Comparison of ENCODE assay signal across 10 cellular contexts in the genomic region with DNA sequence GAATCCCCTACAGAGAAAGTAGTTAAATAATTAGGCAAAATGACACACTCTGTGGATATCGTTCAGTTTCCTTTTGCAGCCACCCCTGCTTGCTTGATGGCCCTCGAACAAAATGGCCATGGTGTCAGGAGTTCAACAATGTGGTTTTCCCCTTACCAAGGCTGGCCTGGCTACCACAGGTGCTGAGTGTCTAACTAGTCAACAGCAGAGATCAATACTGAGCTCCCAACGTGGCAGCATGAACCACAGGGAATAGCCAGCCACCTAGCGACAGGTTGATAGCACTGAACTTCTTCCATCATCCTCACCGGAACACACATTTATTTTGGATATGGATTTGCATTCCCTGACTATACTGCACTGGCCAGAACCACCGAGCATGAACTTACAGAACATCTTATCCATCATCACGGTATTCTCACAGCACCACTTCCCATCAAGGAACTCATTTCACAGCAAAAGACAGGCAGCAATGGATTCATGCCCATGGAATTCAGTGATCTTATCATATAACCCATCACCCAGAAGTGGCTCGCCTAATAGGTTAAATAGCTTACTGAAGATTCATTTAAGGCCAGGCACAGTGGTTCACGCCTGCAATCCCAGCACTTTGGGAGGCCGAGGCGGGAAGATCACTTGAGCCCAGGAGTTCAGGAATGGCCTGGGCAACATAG. TPM values are rescaled to one million over a fixed set of nuclear protein-coding genes. Genes with fewer than 3 reads are reported as not detected.
DNase-seq lines count a peak whose midpoint lies in the region; ATAC-seq and TF ChIP-seq lines count a peak whose summit lies in the region.
"Had no signal": no experiment of that assay in that cellular context is flagged by ENCODE, and none has a peak within 500 bp of the region (broad histone marks: within the 10 kb centered on the region; RNA-seq: fewer than 3 reads in every experiment).

No MANE protein-coding gene starts in this region.

- H3K4me3 Mint-ChIP-seq in progenitor cell of endocrine pancreas (ENCODE audit: low read depth), result no peak overlapping the region

- ATAC-seq in GM21825 (IDR thresholded peaks at IDR 0.05; ENCODE audit: unreplicated experiment), result no peak

- TF ChIP-seq CTCF in epithelial cell of esophagus (IDR thresholded peaks at IDR 0.05; ENCODE audit: insufficient read depth, low read depth, low read length, missing control alignments) (peak; percentile 51), progenitor cell of endocrine pancreas (IDR thresholded peaks at IDR 0.05; ENCODE audit: unreplicated experiment) (peak; percentile 55)

- H3K4me1 Mint-ChIP-seq in progenitor cell of endocrine pancreas (ENCODE audit: low read depth), result no peaks in the 10 kb centered on the region

- no peak overlapping the region for H3K4me3 ChIP-seq in epithelial cell of esophagus (ENCODE audit: low read length)

- peaks cover 29% of the 10 kb centered on the region for H3K27me3 Mint-ChIP-seq in progenitor cell of endocrine pancreas

- H3K27ac Mint-ChIP-seq in progenitor cell of endocrine pancreas, result no peak overlapping the region

- no peaks in the 10 kb centered on the region for H3K9me3 Mint-ChIP-seq in progenitor cell of endocrine pancreas (ENCODE audit: low read depth)

- DNase-seq in NCI-H748 (lab: John Stamatoyannopoulos, UW; ENCODE audit: unreplicated experiment) (peak; percentile 34), NCI-H748 treated with DMSO at 0.1 percent for 48 hours (lab: John Stamatoyannopoulos, UW) (no peak), M059J (ENCODE audit: low read depth) (peak; percentile 73), epithelial cell of esophagus (ENCODE audit: low read depth) (peak; percentile 74), progenitor cell of endocrine pancreas (ENCODE audit: low spot score, unreplicated experiment) (no peak), cerebellum (ENCODE audit: low spot score) (no peak), AG08395 (ENCODE audit: low spot score) (no peak)
- DNase-seq: nucleus accumbens had no signal

- no peaks in the 10 kb centered on the region for H3K36me3 Mint-ChIP-seq in progenitor cell of endocrine pancreas (ENCODE audit: insufficient read depth)

RNA-seq across cellular contexts. Expression of gene C10orf67, which starts 6.3 kb away (rescaled TPM):
- 0.02 and 0.05 TPM in 2 replicates for total RNA-seq in M059J (2014; rRNA removed; shearing (Covaris generic))
- total RNA-seq in progenitor cell of endocrine pancreas (0.38 TPM in 1 of 2 replicates, not detected in the other), cerebellum (0.54 TPM)
- total RNA-seq: subcutaneous adipose tissue had no signal

Comparison
In these comparisons a context has a peak if more than half of its experiments do, and no peak if none do; other contexts are left out.
1. DNase-seq: peak in NCI-H748 (single experiment), M059J (single experiment) and epithelial cell of esophagus (single experiment); none in NCI-H748 treated with DMSO at 0.1 percent for 48 hours (single experiment), progenitor cell of endocrine pancreas (single experiment), cerebellum (single experiment) and AG08395 (single experiment).